In genomic region chr6:33164176-33164575, GRCh38 we compare ENCODE assay signal across 27 cellular contexts.
"Had no signal": no experiment of that assay in that cellular context is flagged by ENCODE, and none has a peak within 500 bp of the region (broad histone marks: within the 10 kb centered on the region; RNA-seq: fewer than 3 reads in every experiment).

No MANE protein-coding gene starts in this region.

- H3K9me3 Mint-ChIP-seq: central memory CD8-positive, alpha-beta T cell; naive thymus-derived CD4-positive, alpha-beta T cell; neural progenitor cell; stimulated activated effector memory CD8-positive, alpha-beta T cell treated with anti-CD3 and anti-CD28 coated beads, Interleukin-12 subunit alpha, Interleukin-12 subunit beta, amount 100 ng/mL, for 72 hours; T-cell; T-helper 2 cell treated with Interferon-gamma antibody and Interleukin-4, amounts not matched to agents 5 μg/mL and 100 μg/mL, for 36 hours had no signal

- H3K36me3 ChIP-seq: gastrocnemius medialis, neural progenitor cell, prostate gland, tibial nerve had no signal

- H3K4me1 ChIP-seq: neural progenitor cell, prostate gland had no signal

- H3K36me3 Mint-ChIP-seq: activated naive CD8-positive, alpha-beta T cell; naive thymus-derived CD4-positive, alpha-beta T cell; neural progenitor cell; stimulated activated effector memory CD8-positive, alpha-beta T cell treated with anti-CD3 and anti-CD28 coated beads, Interleukin-12 subunit alpha, Interleukin-12 subunit beta, amount 100 ng/mL, for 72 hours; T-cell had no signal

- ATAC-seq: activated CD4-positive, alpha-beta T cell treated with anti-CD3 and anti-CD28 coated beads for 36 hours; gastrocnemius medialis; left colon; naive thymus-derived CD4-positive, alpha-beta T cell; sciatic nerve; stimulated activated effector memory CD8-positive, alpha-beta T cell treated with anti-CD3 and anti-CD28 coated beads, Interleukin-12 subunit alpha, Interleukin-12 subunit beta, amount 100 ng/mL, for 72 hours; T-cell had no signal

- H3K9me3 ChIP-seq: gastrocnemius medialis, prostate gland, tibial nerve had no signal

- H3K27me3 Mint-ChIP-seq: activated naive CD8-positive, alpha-beta T cell had no signal

- H3K27ac Mint-ChIP-seq: activated CD4-positive, alpha-beta T cell treated with anti-CD3 and anti-CD28 coated beads for 36 hours; activated naive CD8-positive, alpha-beta T cell; neural progenitor cell; stimulated activated effector memory CD8-positive, alpha-beta T cell treated with anti-CD3 and anti-CD28 coated beads, Interleukin-12 subunit alpha, Interleukin-12 subunit beta, amount 100 ng/mL, for 72 hours; T-cell; T-helper 2 cell treated with Interferon-gamma antibody and Interleukin-4, amounts not matched to agents 5 μg/mL and 100 μg/mL, for 36 hours had no signal

- H3K4me3 ChIP-seq: gastrocnemius medialis, hepatocyte, neural progenitor cell, prostate gland, skin epidermis, tibial nerve had no signal

- H3K27me3 ChIP-seq: gastrocnemius medialis, hepatocyte, tibial nerve had no signal

- DNase-seq: activated CD4-positive, alpha-beta T cell treated with anti-CD3 and anti-CD28 coated beads for 36 hours; activated CD4-positive, CD25-positive, alpha-beta regulatory T cell; activated effector memory CD4-positive, alpha-beta T cell treated with Interleukin-2 at 50 U/mL for 16 hours; activated naive CD4-positive, alpha-beta T cell treated with Interleukin-2 at 50 U/mL for 16 hours; activated T-cell treated with anti-CD3 and anti-CD28 coated beads for 4 hours; anterior cingulate cortex; dermis blood vessel endothelial cell; effector CD4-positive, alpha-beta T cell; erythroblast; gastrocnemius medialis; left colon; midbrain; naive thymus-derived CD4-positive, alpha-beta T cell; retina; stimulated activated CD4-positive, alpha-beta T cell treated with anti-CD3 and anti-CD28 coated beads, Interleukin-12 subunit alpha, Interleukin-12 subunit beta, amount 100 ng/mL, for 4 hours; stimulated activated CD4-positive, alpha-beta T cell treated with anti-CD3 and anti-CD28 coated beads, Interleukin-4, amount 100 ng/mL, for 1 hour; T-cell had no signal

- H3K4me3 Mint-ChIP-seq: activated CD4-positive, alpha-beta T cell treated with anti-CD3 and anti-CD28 coated beads for 36 hours; activated naive CD8-positive, alpha-beta T cell; central memory CD8-positive, alpha-beta T cell; neural progenitor cell; stimulated activated effector memory CD8-positive, alpha-beta T cell treated with anti-CD3 and anti-CD28 coated beads, Interleukin-12 subunit alpha, Interleukin-12 subunit beta, amount 100 ng/mL, for 72 hours; T-cell; T-helper 2 cell treated with Interferon-gamma antibody and Interleukin-4, amounts not matched to agents 5 μg/mL and 100 μg/mL, for 36 hours had no signal

- H3K27ac ChIP-seq: gastrocnemius medialis, hepatocyte, neural progenitor cell, prostate gland, skin epidermis, tibial nerve had no signal
